ENCODE assay signal across 8 cellular contexts in the genomic region with DNA sequence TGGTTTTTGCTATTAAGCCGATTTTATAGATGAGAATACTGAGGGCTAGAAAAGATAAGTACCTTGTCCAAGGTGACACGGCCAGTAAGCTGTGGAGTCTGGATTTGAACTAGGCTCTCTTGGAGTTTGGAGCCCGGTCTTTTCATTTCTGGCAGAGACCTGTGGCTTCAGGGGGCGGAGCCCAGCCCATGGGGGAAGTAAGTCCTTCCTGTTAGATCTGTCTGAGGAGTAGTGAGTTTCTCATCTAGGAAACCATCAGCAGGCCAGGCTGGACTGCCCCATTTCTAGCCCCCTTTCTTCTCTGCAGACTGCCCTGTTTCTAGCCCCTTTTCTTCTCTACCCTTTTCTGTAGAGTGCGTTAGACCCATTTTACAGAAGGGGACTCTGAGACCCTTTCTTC. TPM values are rescaled to one million over a fixed set of nuclear protein-coding genes. Genes with fewer than 3 reads are reported as not detected.
DNase-seq lines count a peak whose midpoint lies in the region; ATAC-seq, FAIRE-seq and TF ChIP-seq lines count a peak whose summit lies in the region.

No MANE protein-coding gene starts in this region.

- no peak for FAIRE-seq in endothelial cell of umbilical vein (lab: Jason Lieb, UNC)

- no peak for TF ChIP-seq CTCF in endothelial cell of umbilical vein (IDR thresholded peaks at IDR 0.05; ENCODE audit: extremely low read depth in 1 of 2, insufficient read depth in 1 of 2, low read depth in 1 of 2, low read length in 2 of 2)

- H3K4me3 ChIP-seq in endothelial cell of umbilical vein (replicated peaks in 1 of 3; ENCODE audit: insufficient read depth in 1 of 3, low read depth in 1 of 3, low read length in 3 of 3): peak overlapping the region in 1 of 3 experiments; percentile 19
- H3K4me3 ChIP-seq in skin epidermis: peak overlapping the region; percentile 22 to 52 (median 40)

- H3K36me3 ChIP-seq in endothelial cell of umbilical vein (ENCODE audit: control insufficient read depth in 2 of 2, extremely low read depth in 1 of 2, insufficient read depth in 2 of 2, low read length in 2 of 2): no peaks in the 10 kb centered on the region

- intact Hi-C loops in endothelial cell of umbilical vein (cut with micrococcal nuclease): loop anchor here (5.0 kb wide), 1 partner anchor 442 kb away; no protein-coding TSS in a partner anchor

- no peaks in the 10 kb centered on the region for H4K20me1 ChIP-seq in endothelial cell of umbilical vein (replicated peaks; ENCODE audit: control insufficient read depth, extremely low read depth, insufficient read depth, low read length)

- H3K4me1 ChIP-seq in endothelial cell of umbilical vein (ENCODE audit: control insufficient read depth, extremely low read depth, insufficient read depth, low read length): peaks cover 15% of the 10 kb centered on the region

- no TSS peak for BruUV-seq in endothelial cell of umbilical vein (replicated peaks; lab: Mats Ljungman, UMichigan)

- no peaks in the 10 kb centered on the region for H3K9me1 ChIP-seq in endothelial cell of umbilical vein (replicated peaks; ENCODE audit: control insufficient read depth, extremely low read depth, insufficient read depth, low read length)

- CTCF ChIA-PET in endothelial cell of umbilical vein (lab: Charles Lee): interaction anchor here (1.2 to 2.1 kb wide), 4 partner anchors 14 to 245 kb away, joined by 6 to 7 read pairs (median 6); no protein-coding TSS in a partner anchor

- peak overlapping the region; percentile 84 for H2AFZ ChIP-seq in endothelial cell of umbilical vein (ENCODE audit: low read depth, low read length)

- ATAC-seq in GM21528 (IDR thresholded peaks at IDR 0.05; ENCODE audit: low FRiP score, unreplicated experiment): peak; percentile 33
- no peak for ATAC-seq in GM19455 (IDR thresholded peaks at IDR 0.05; ENCODE audit: unreplicated experiment)

- H3K27ac ChIP-seq in endothelial cell of umbilical vein (ENCODE audit: insufficient read depth, low read depth, low read length): no peak overlapping the region
- peak overlapping the region in 18 of 21 experiments; percentile 11 to 85 (median 60) for H3K27ac ChIP-seq in skin epidermis

- no peaks in the 10 kb centered on the region for H3K9me3 ChIP-seq in endothelial cell of umbilical vein (replicated peaks; ENCODE audit: control insufficient read depth, insufficient read depth, low read length)

- no peaks in the 10 kb centered on the region for H3K79me2 ChIP-seq in endothelial cell of umbilical vein (ENCODE audit: control insufficient read depth, insufficient read depth, low read length)

- no peaks in the 10 kb centered on the region for H3K27me3 ChIP-seq in endothelial cell of umbilical vein (ENCODE audit: control insufficient read depth in 2 of 2, insufficient read depth in 2 of 2, low read length in 2 of 2)

- TF ChIP-seq POLR2A in endothelial cell of umbilical vein (IDR thresholded peaks at IDR 0.05; ENCODE audit: low read depth, low read length): no peak

- DNase-seq in MV-4-11 (lab: John Stamatoyannopoulos, UW) (peak; percentile 79), endothelial cell of umbilical vein (ENCODE audit: low read depth, low spot score) (no peak), ecto neural progenitor cell (ENCODE audit: low spot score) (no peak)
- DNase-seq in activated CD8-positive, alpha-beta memory T cell treated with anti-CD3 and anti-CD28 coated beads, Interleukin-2, amount 50 U/mL, for 48 hours: no peak
- no peak for DNase-seq in activated CD4-positive, alpha-beta T cell treated with anti-CD3 and anti-CD28 coated beads for 48 hours

- H3K9ac ChIP-seq in endothelial cell of umbilical vein (replicated peaks; ENCODE audit: extremely low read depth, insufficient read depth, low read length): no peak overlapping the region

- dilution Hi-C loops in endothelial cell of umbilical vein (cut with MboI; ENCODE audit: extremely low pct_ligation_motif_present, low sequenced_read_pairs): loop anchor here (25.0 kb wide), 1 partner anchor 258 kb away; no protein-coding TSS in a partner anchor

- POLR2A ChIA-PET in endothelial cell of umbilical vein (lab: Charles Lee): no interaction called here

- peak overlapping the region; percentile 75 for H3K4me2 ChIP-seq in endothelial cell of umbilical vein (ENCODE audit: insufficient read depth, low read length)

TF ChIP-seq in endothelial cell of umbilical vein, 7 proteins besides CTCF, POLR2A, EP300 and RAD21:
- TF ChIP-seq JUN (IDR thresholded peaks at IDR 0.05; ENCODE audit: borderline replicate concordance, insufficient read depth, insufficient read length, low read depth) (no peak), FOS (IDR thresholded peaks at IDR 0.05; ENCODE audit: borderline replicate concordance, insufficient read depth, low read length) (no peak), MYC (IDR thresholded peaks at IDR 0.05; ENCODE audit: low read depth, low read length) (no peak), EZH2 (IDR thresholded peaks at IDR 0.05; ENCODE audit: borderline replicate concordance, low read depth, low read length, severe bottlenecking) (no peak)
TF ChIP-seq in endothelial cell of umbilical vein: peak in this region for 0.

RNA-seq across cellular contexts. Expression of gene PTGS1, which starts 0.5 kb away (rescaled TPM):
- 14.6 and 45.2 TPM in 2 replicates for total RNA-seq in endothelial cell of umbilical vein
- polyA plus RNA-seq in endothelial cell of umbilical vein: 37.6 and 43.9 TPM in 2 replicates
- 27.8 and 31.2 TPM in 2 replicates for polyA plus RNA-seq in endothelial cell of umbilical vein (2011; cell fraction: cytosol; rRNA removed)
- polyA plus RNA-seq in endothelial cell of umbilical vein (2011; cell fraction: nucleus; rRNA removed): 30.7 and 40.6 TPM in 2 replicates
- polyA plus RNA-seq in endothelial cell of umbilical vein (2012): 43.2 and 61.0 TPM in 2 replicates
- polyA minus RNA-seq in endothelial cell of umbilical vein: 37.7 and 53.6 TPM in 2 replicates
- 3.9 TPM for polyA minus RNA-seq in endothelial cell of umbilical vein (2011; cell fraction: cytosol; rRNA and poly(A)+ RNA removed)
- 8.8 and 9.8 TPM in 2 replicates for polyA minus RNA-seq in endothelial cell of umbilical vein (2011; cell fraction: nucleus; rRNA and poly(A)+ RNA removed)
